In genomic region chr16:85346404-85347212, GRCh38 we compare ENCODE assay signal across 1 cellular context.
TF ChIP-seq lines count a peak whose summit lies in the region.

No MANE protein-coding gene starts in this region.

TF ChIP-seq in K562, 482 proteins besides CTCF, POLR2A, EP300 and RAD21 (continued from another document and continues in another):
- TF ChIP-seq AFF4 (CRISPR knock-in tag; IDR thresholded peaks at IDR 0.05) = no peak
- no peak for TF ChIP-seq HMGN3 (IDR thresholded peaks at IDR 0.05; ENCODE audit: borderline replicate concordance, extremely low read depth, insufficient read length, low read depth, low read length)
- TF ChIP-seq YBX1 (IDR thresholded peaks at IDR 0.05) = peak; percentile 47; the same call in 1 of the 2 replicates
- TF ChIP-seq MECOM (CRISPR knock-in tag; IDR thresholded peaks at IDR 0.05) = peak; percentile 63; the same call in 1 of the 2 replicates
- TF ChIP-seq ZBTB43 (CRISPR knock-in tag; IDR thresholded peaks at IDR 0.05) = no peak
- TF ChIP-seq NONO (IDR thresholded peaks at IDR 0.05; ENCODE audit: low read depth in 2 of 2, low read length in 1 of 2) = no peak
- no peak for TF ChIP-seq ZNF224 (CRISPR knock-in tag; IDR thresholded peaks at IDR 0.05)
- TF ChIP-seq ATF4 (CRISPR knock-in tag; IDR thresholded peaks at IDR 0.05) = no peak
- no peak for TF ChIP-seq MTF1 (CRISPR knock-in tag; IDR thresholded peaks at IDR 0.05; ENCODE audit: borderline replicate concordance)
- TF ChIP-seq FOXJ2 (tag; IDR thresholded peaks at IDR 0.05) = no peak
- TF ChIP-seq L3MBTL2 (IDR thresholded peaks at IDR 0.05) = no peak
- no peak for TF ChIP-seq YY1 (IDR thresholded peaks at IDR 0.05; ENCODE audit: borderline replicate concordance in 1 of 3, control insufficient read depth in 1 of 3, extremely low read depth in 1 of 3, insufficient read depth in 3 of 3, insufficient read length in 1 of 3, insufficient replicate concordance in 2 of 3, low read depth in 1 of 3, low read length in 2 of 3)
- TF ChIP-seq BRCA1 (IDR thresholded peaks at IDR 0.05) = no peak
- TF ChIP-seq BRCA1 (CRISPR knock-in tag; IDR thresholded peaks at IDR 0.05) = no peak
- no peak for TF ChIP-seq CSDE1 (IDR thresholded peaks at IDR 0.05)
- TF ChIP-seq ARID3B (CRISPR knock-in tag; IDR thresholded peaks at IDR 0.05; ENCODE audit: borderline replicate concordance) = no peak
- TF ChIP-seq ATF7 (IDR thresholded peaks at IDR 0.05) = no peak
- 0 out of 2 replicates have a peak, but pooled peaks have one; percentile 35 for TF ChIP-seq RREB1 (CRISPR knock-in tag; IDR thresholded peaks at IDR 0.05)
- TF ChIP-seq CBFA2T2 (conservative IDR thresholded peaks at IDR 0.05) = peak; percentile 63
- no peak for TF ChIP-seq ZNF609 (CRISPR knock-in tag; IDR thresholded peaks at IDR 0.05; ENCODE audit: borderline replicate concordance)
- TF ChIP-seq CUX1 (CRISPR knock-in tag; IDR thresholded peaks at IDR 0.05) = no peak
- TF ChIP-seq ZNF134 (CRISPR knock-in tag; conservative IDR thresholded peaks at IDR 0.05) = no peak
- no peak for TF ChIP-seq TFAM (CRISPR knock-in tag; conservative IDR thresholded peaks at IDR 0.05)
- TF ChIP-seq NCOA1 (IDR thresholded peaks at IDR 0.05; ENCODE audit: low read depth) = 0 out of 2 replicates have a peak, but pooled peaks have one; percentile 29
- TF ChIP-seq MNT (conservative IDR thresholded peaks at IDR 0.05) = no peak
- no peak for TF ChIP-seq ETV6 (IDR thresholded peaks at IDR 0.05; ENCODE audit: borderline replicate concordance in 1 of 2, low read depth in 2 of 2, low read length in 1 of 2)
- TF ChIP-seq ETV6 (CRISPR knock-in tag; IDR thresholded peaks at IDR 0.05; ENCODE audit: borderline replicate concordance) = no peak
- TF ChIP-seq ZNF583 (CRISPR knock-in tag; IDR thresholded peaks at IDR 0.05) = no peak
- peak; percentile 59 for TF ChIP-seq EGR1 (conservative IDR thresholded peaks at IDR 0.05)
